27 cellular contexts compared by ENCODE assay signal in the genomic region with DNA sequence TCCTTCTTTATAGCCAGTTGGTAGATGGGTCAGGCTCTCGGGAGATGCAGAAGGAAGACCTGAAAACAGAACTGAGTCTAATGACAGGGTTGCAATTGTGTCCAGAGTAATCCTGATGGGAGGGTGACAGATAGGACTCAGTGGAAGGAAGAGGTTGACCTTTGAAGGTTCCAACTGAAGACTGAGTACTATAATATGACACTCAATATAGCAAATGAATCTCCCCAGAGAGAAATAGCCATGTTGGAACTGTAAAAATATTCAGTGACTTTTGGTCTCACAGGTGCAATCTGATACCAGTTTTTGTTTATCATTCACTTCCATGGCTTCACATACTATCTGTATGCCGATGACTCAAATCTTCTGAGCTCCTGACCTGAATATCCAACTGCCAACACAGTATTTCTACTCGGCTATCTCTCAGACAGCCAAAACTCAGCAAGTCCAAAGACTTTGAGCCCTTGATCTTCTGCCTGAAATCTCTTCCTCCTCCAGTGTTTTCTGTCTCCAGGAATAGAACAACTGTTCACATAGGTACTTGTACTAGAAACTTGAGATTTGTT. TPM values are rescaled to one million over a fixed set of nuclear protein-coding genes. Genes with fewer than 3 reads are reported as not detected.
A peak's percentile ranks its signal among the peaks of the same experiment; 100 is the strongest.
DNase-seq lines count a peak whose midpoint lies in the region; ATAC-seq and TF ChIP-seq lines count a peak whose summit lies in the region.
"Had no signal": no experiment of that assay in that cellular context is flagged by ENCODE, and none has a peak within 500 bp of the region (broad histone marks: within the 10 kb centered on the region; RNA-seq: fewer than 3 reads in every experiment).

No MANE protein-coding gene starts in this region.

- TF ChIP-seq CTCF in PC-3 (conservative IDR thresholded peaks at IDR 0.05; ENCODE audit: low read depth, low read length) = no peak
- no peak for TF ChIP-seq CTCF in psoas muscle (IDR thresholded peaks at IDR 0.05)
- no peak for TF ChIP-seq CTCF in left ventricle myocardium inferior (IDR thresholded peaks at IDR 0.05; ENCODE audit: borderline replicate concordance)

- H3K4me1 ChIP-seq in PC-3 (ENCODE audit: insufficient read depth, low read length) (no peaks in the 10 kb centered on the region; the same call in 1 of the 2 replicates), psoas muscle (peaks cover 10% of the 10 kb centered on the region), left ventricle myocardium inferior (no peaks in the 10 kb centered on the region)
- H3K4me1 ChIP-seq: HAP-1 had no signal

- H3K27ac ChIP-seq in PC-3 (ENCODE audit: low read length) (no peak overlapping the region), psoas muscle (peak overlapping the region; percentile 92), left ventricle myocardium inferior (replicated peaks) (no peak overlapping the region)
- H3K27ac ChIP-seq: KMS-11, RWPE1, SK-N-MC had no signal

- ATAC-seq in PC-3 = no peak
- ATAC-seq in left lobe of liver = peak; percentile 73
- peak; percentile 83 to 90 (median 84) for ATAC-seq in psoas muscle
- no peak for ATAC-seq in HG03280 (IDR thresholded peaks at IDR 0.05; ENCODE audit: unreplicated experiment)
- no peak for ATAC-seq in GM21447 (IDR thresholded peaks at IDR 0.05; ENCODE audit: unreplicated experiment)

- 19 to 35% (median 34%) methylated on average over 3 of the region's 3 CpGs for WGBS in psoas muscle, 3 donors

- DNase-seq in DMS53 treated with DMSO at 0.1 percent for 48 hours (lab: John Stamatoyannopoulos, UW; ENCODE audit: unreplicated experiment) (peak; percentile 7), PC-3 (peak; percentile 45), left lobe of liver (ENCODE audit: low spot score) (no peak), psoas muscle (no peak), SKM-1 treated with dmso at 0.1 percent for 144 hours (lab: John Stamatoyannopoulos, UW; ENCODE audit: unreplicated experiment) (no peak), left ventricle myocardium inferior (no peak)
- DNase-seq: C1 segment of cervical spinal cord; CD4-positive, alpha-beta memory T cell; COR-L47; DMS79 treated with DMSO at 0.1 percent for 48 hours; GOT3; HFFc6; NCI-H1048; NCI-H1417; NCI-H1694; NCI-H2029 treated with DMSO at 0.1 percent for 48 hours; NCI-H524 treated with DMSO at 0.1 percent for 48 hours; NCI-H82; SHP77; SW 1271 had no signal

- H3K36me3 ChIP-seq in PC-3 (ENCODE audit: low read depth, low read length) (no peaks in the 10 kb centered on the region), psoas muscle (ENCODE audit: insufficient read depth in 1 of 2, low read depth in 1 of 2) (no peaks in the 10 kb centered on the region), left ventricle myocardium inferior (no peaks in the 10 kb centered on the region)
- H3K36me3 ChIP-seq: HAP-1 had no signal

- intact Hi-C loops in PC-3 (cut with micrococcal nuclease) = no loop called here
- intact Hi-C loops in psoas muscle (cut with DNase I) = no loop called here
- intact Hi-C loops in left ventricle myocardium inferior (cut with micrococcal nuclease) = no loop called here

- CTCF ChIA-PET in PC-3 (lab: Charles Lee) = no interaction called here

- H3K9me2 ChIP-seq in PC-3 (replicated peaks; ENCODE audit: low read length) = no peaks in the 10 kb centered on the region

- H3K9me3 ChIP-seq in PC-3 (ENCODE audit: low read length) (no peaks in the 10 kb centered on the region), psoas muscle (no peaks in the 10 kb centered on the region), left ventricle myocardium inferior (replicated peaks) (no peaks in the 10 kb centered on the region)
- H3K9me3 ChIP-seq: HAP-1 had no signal

- H3K27me3 ChIP-seq in PC-3 (ENCODE audit: low read length) = no peaks in the 10 kb centered on the region
- no peaks in the 10 kb centered on the region for H3K27me3 ChIP-seq in psoas muscle (ENCODE audit: insufficient read depth in 3 of 3, low read length in 2 of 3)
- peaks cover 8% of the 10 kb centered on the region for H3K27me3 ChIP-seq in left ventricle myocardium inferior (ENCODE audit: low read depth)

- H2AFZ ChIP-seq in PC-3 (ENCODE audit: low read length) = 0 out of 2 replicates have a peak overlapping the region, but pooled peaks have one; percentile 38

- H3F3A ChIP-seq in PC-3 (ENCODE audit: low read length, unreplicated experiment) = no peaks in the 10 kb centered on the region

- no peak overlapping the region for H3K9ac ChIP-seq in PC-3 (ENCODE audit: low read length)
- H3K9ac ChIP-seq: KMS-11 had no signal

- no peak overlapping the region for H3K4me2 ChIP-seq in PC-3 (ENCODE audit: low read length)
- H3K4me2 ChIP-seq: KMS-11 had no signal

- no peak overlapping the region for H3K4me3 ChIP-seq in PC-3 (ENCODE audit: low read length)
- no peak overlapping the region for H3K4me3 ChIP-seq in psoas muscle
- no peak overlapping the region for H3K4me3 ChIP-seq in left ventricle myocardium inferior
- H3K4me3 ChIP-seq: HAP-1, SK-N-MC had no signal

- no TSS peak for BruUV-seq in PC-3 (replicated peaks; lab: Mats Ljungman, UMichigan)

- H4K20me1 ChIP-seq in PC-3 (ENCODE audit: low read length) = no peaks in the 10 kb centered on the region

- POLR2A ChIA-PET in PC-3 (lab: Charles Lee; ENCODE audit: unreplicated experiment) = no interaction called here

- H3K79me2 ChIP-seq in PC-3 (ENCODE audit: low read length) = no peaks in the 10 kb centered on the region

RNA-seq across cellular contexts. Expression of a gene that starts 21.7 kb away (rescaled TPM):
- total RNA-seq in PC-3 (2014; rRNA removed) (0.40 and 0.52 TPM in 2 replicates), left lobe of liver (3.0 TPM), psoas muscle (under 1 TPM in 3 of 4 donors, not detected in 1; 0.02 to 0.11 (median 0.04) TPM), left ventricle myocardium inferior (not detected)
- under 1 TPM in 2 of 3 donors, not detected in 1; under 0.01 to 0.01 TPM for polyA plus RNA-seq in psoas muscle
- total RNA-seq: CD4-positive, alpha-beta memory T cell; HFFc6 had no signal
- polyA plus RNA-seq: CD4-positive, alpha-beta memory T cell; IgD-negative memory B cell had no signal

Comparison
In these comparisons a context has a peak if more than half of its experiments do, and no peak if none do; other contexts are left out.
1. DNase-seq: peak in DMS53 treated with DMSO at 0.1 percent for 48 hours (single experiment) and PC-3 (single experiment); none in left lobe of liver (single experiment), psoas muscle (0 of 2), SKM-1 treated with dmso at 0.1 percent for 144 hours (single experiment) and left ventricle myocardium inferior (single experiment).
2. ATAC-seq: peak in left lobe of liver (single experiment) and psoas muscle (4 of 4); none in PC-3 (single experiment), HG03280 (single experiment) and GM21447 (single experiment).